Comparison of ENCODE assay signal across 1 cellular context in genomic region chr11:6682591-6682935, GRCh38.
TF ChIP-seq lines count a peak whose summit lies in the region.

No MANE protein-coding gene starts in this region.

TF ChIP-seq in HepG2, 621 proteins besides CTCF, POLR2A, EP300 and RAD21 (continued from another document):
- TF ChIP-seq ATF4 (CRISPR knock-in tag; IDR thresholded peaks at IDR 0.05) (no peak), KAT7 (CRISPR knock-in tag; IDR thresholded peaks at IDR 0.05; ENCODE audit: borderline replicate concordance) (0 out of 2 replicates have a peak, but pooled peaks have one; percentile 4), ZNF264 (CRISPR knock-in tag; IDR thresholded peaks at IDR 0.05) (no peak)
